In genomic region chr5:80231243-80231642, GRCh38 we compare ENCODE assay signal across 12 cellular contexts.
A peak's percentile ranks its signal among the peaks of the same experiment; 100 is the strongest.
DNase-seq lines count a peak whose midpoint lies in the region; ATAC-seq and TF ChIP-seq lines count a peak whose summit lies in the region.
"Had no signal": no experiment of that assay in that cellular context is flagged by ENCODE, and none has a peak within 500 bp of the region (broad histone marks: within the 10 kb centered on the region; RNA-seq: fewer than 3 reads in every experiment).

No MANE protein-coding gene starts in this region.

- H3K9me3 ChIP-seq in HEK293 (ENCODE audit: control insufficient read depth, insufficient read depth, low read depth, low read length), result no peaks in the 10 kb centered on the region
- H3K9me3 ChIP-seq: ovary, tibial artery had no signal

- CTCF ChIA-PET in HEK293 (lab: Yijun Ruan, JAX), result no interaction called here

- H3K27ac ChIP-seq in HEK293 (ENCODE audit: extremely low read depth, low read depth, low read length), result no peak overlapping the region
- H3K27ac ChIP-seq: ovary, tibial artery had no signal

- H3K4me1 ChIP-seq in HEK293 (ENCODE audit: control insufficient read depth, insufficient read depth, low read length), result no peaks in the 10 kb centered on the region

- H3K36me3 ChIP-seq in HEK293 (ENCODE audit: control insufficient read depth in 2 of 2, insufficient read depth in 1 of 2, low read length in 2 of 2), result no peaks in the 10 kb centered on the region
- H3K36me3 ChIP-seq: ovary, tibial artery had no signal

- POLR2A ChIA-PET in HEK293 (lab: Yijun Ruan, JAX), result interaction anchor here (0.6 kb wide), 1 partner anchor 716 kb away, joined by 3 read pairs; no protein-coding TSS in a partner anchor

- H3K4me3 ChIP-seq in AG10803 (ENCODE audit: low read length) (no peak overlapping the region), HEK293 (ENCODE audit: low read depth, low read length) (no peak overlapping the region)
- H3K4me3 ChIP-seq: ovary, tibial artery had no signal

- DNase-seq in AG10803 (ENCODE audit: low read depth) (peak; percentile 61), amniotic epithelial cell (ENCODE audit: low read depth) (peak; percentile 15), kidney glomerular epithelial cell (lab: John Stamatoyannopoulos, UW) (peak; percentile 77), GF-D8 (lab: John Stamatoyannopoulos, UW) (no peak), SW 1271 (lab: John Stamatoyannopoulos, UW) (no peak), AML-193 (lab: John Stamatoyannopoulos, UW) (no peak)
- DNase-seq: activated gamma-delta T cell treated with Interleukin-2 at 50 U/mL for 16 hours, DND-41, ovary, tibial artery had no signal

- no peak for TF ChIP-seq CTCF in AG10803 (conservative IDR thresholded peaks at IDR 0.05; ENCODE audit: low read length)
- TF ChIP-seq CTCF in HEK293 (tag by site-specific recombination; IDR thresholded peaks at IDR 0.05), result no peak

- no peak for ATAC-seq in HG02759 (IDR thresholded peaks at IDR 0.05; ENCODE audit: unreplicated experiment)

TF ChIP-seq in HEK293, 187 proteins besides CTCF, POLR2A, EP300 and RAD21:
- TF ChIP-seq GFI1B (tag by site-specific recombination; IDR thresholded peaks at IDR 0.05) (peak; percentile 70; the same call in 1 of the 2 replicates), ZNF596 (tag by site-specific recombination; IDR thresholded peaks at IDR 0.05) (no peak)

Comparison
In these comparisons a context has a peak if more than half of its experiments do, and no peak if none do; other contexts are left out.
1. DNase-seq: peak in AG10803 (single experiment), amniotic epithelial cell (single experiment) and kidney glomerular epithelial cell (single experiment); none in GF-D8 (single experiment), SW 1271 (0 of 2) and AML-193 (0 of 2).